In the genomic region with DNA sequence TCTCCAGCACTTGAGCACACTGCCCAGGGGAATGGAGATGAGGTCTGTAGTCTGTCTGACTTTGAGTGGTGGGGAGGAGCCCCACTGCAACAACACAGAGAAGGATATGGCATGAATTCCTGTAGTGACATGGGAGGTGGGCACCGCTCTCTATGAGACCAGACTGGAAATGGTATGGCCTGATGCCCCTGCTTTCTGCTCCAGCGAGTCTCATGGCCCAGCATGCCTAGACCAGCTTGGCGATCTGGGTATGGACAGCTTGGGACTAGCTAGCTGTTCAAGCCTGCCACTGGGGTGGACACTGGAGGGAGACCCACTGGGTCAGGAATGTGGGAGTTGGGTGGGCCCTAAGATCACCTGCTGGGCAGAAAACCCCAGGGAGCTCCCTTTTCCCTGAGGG, we compare ENCODE assay signal across 25 cellular contexts.
DNase-seq lines count a peak whose midpoint lies in the region; ATAC-seq, FAIRE-seq and TF ChIP-seq lines count a peak whose summit lies in the region.
"Had no signal": no experiment of that assay in that cellular context is flagged by ENCODE, and none has a peak within 500 bp of the region (broad histone marks: within the 10 kb centered on the region; RNA-seq: fewer than 3 reads in every experiment).

No MANE protein-coding gene starts in this region.

- H3K36me3 ChIP-seq in kidney (ENCODE audit: control insufficient read depth in 1 of 2, insufficient read depth in 2 of 2, low read length in 2 of 2): no peaks in the 10 kb centered on the region
- H3K36me3 ChIP-seq in neuronal stem cell (replicated peaks in 1 of 2; ENCODE audit: control insufficient read depth in 2 of 2, insufficient read depth in 2 of 2, low read length in 2 of 2): no peaks in the 10 kb centered on the region
- H3K36me3 ChIP-seq in upper lobe of right lung: no peaks in the 10 kb centered on the region
- no peaks in the 10 kb centered on the region for H3K36me3 ChIP-seq in esophagus squamous epithelium
- no peaks in the 10 kb centered on the region for H3K36me3 ChIP-seq in uterus
- H3K36me3 ChIP-seq: BE2C, BLaER1 had no signal

- no peak overlapping the region for H3K4me3 ChIP-seq in kidney (ENCODE audit: low read length in 2 of 2)
- no peak overlapping the region for H3K4me3 ChIP-seq in neuronal stem cell (ENCODE audit: low read length in 2 of 2)
- no peak overlapping the region for H3K4me3 ChIP-seq in upper lobe of right lung
- H3K4me3 ChIP-seq in esophagus squamous epithelium: no peak overlapping the region
- H3K4me3 ChIP-seq in uterus: no peak overlapping the region
- H3K4me3 ChIP-seq: BLaER1 had no signal

- H2BK120ac ChIP-seq in neuronal stem cell (ENCODE audit: low read depth, low read length): no peak overlapping the region

- H3K4me2 ChIP-seq in neuronal stem cell (ENCODE audit: insufficient read depth, low read length, poor library complexity, severe bottlenecking): no peak overlapping the region
- H3K4me2 ChIP-seq: BLaER1 had no signal

- FAIRE-seq in kidney (lab: Jason Lieb, UNC): no peak
- FAIRE-seq: A204.1, GM12891, GM18507 had no signal

- no peak overlapping the region for H3K4ac ChIP-seq in neuronal stem cell (ENCODE audit: low read length)

- TF ChIP-seq POLR2A in esophagus squamous epithelium (IDR thresholded peaks at IDR 0.05): no peak
- no peak for TF ChIP-seq POLR2A in uterus (IDR thresholded peaks at IDR 0.05)

- TF ChIP-seq CTCF in kidney (IDR thresholded peaks at IDR 0.05; ENCODE audit: borderline replicate concordance, extremely low read depth, insufficient read depth) (no peak), upper lobe of right lung (IDR thresholded peaks at IDR 0.05) (no peak), esophagus squamous epithelium (IDR thresholded peaks at IDR 0.05) (no peak), uterus (IDR thresholded peaks at IDR 0.05) (no peak)

- H3K14ac ChIP-seq in neuronal stem cell (ENCODE audit: low read length): no peak overlapping the region

- no peak overlapping the region for H4K8ac ChIP-seq in neuronal stem cell (ENCODE audit: low read depth, low read length)

- no peaks in the 10 kb centered on the region for H3K79me1 ChIP-seq in neuronal stem cell (ENCODE audit: low read depth, low read length)

- H3K9me3 ChIP-seq in kidney (ENCODE audit: control insufficient read depth in 1 of 2, low read length in 2 of 2) (no peaks in the 10 kb centered on the region), neuronal stem cell (replicated peaks in 1 of 2; ENCODE audit: control insufficient read depth in 2 of 2, insufficient read depth in 1 of 2, low read depth in 1 of 2, low read length in 2 of 2) (peaks cover 0 to 6% of the 10 kb centered on the region in 2 donors), upper lobe of right lung (no peaks in the 10 kb centered on the region), esophagus squamous epithelium (no peaks in the 10 kb centered on the region), uterus (no peaks in the 10 kb centered on the region)
- H3K9me3 ChIP-seq: BE2C had no signal

- H2BK5ac ChIP-seq in neuronal stem cell (ENCODE audit: low read length): no peak overlapping the region

- no peak overlapping the region for H2BK15ac ChIP-seq in neuronal stem cell (ENCODE audit: low read length)

- peak; percentile 29 for ATAC-seq in upper lobe of right lung
- no peak for ATAC-seq in GM21717 (IDR thresholded peaks at IDR 0.05; ENCODE audit: unreplicated experiment)

- H3K9ac ChIP-seq in kidney (ENCODE audit: low read length in 2 of 2) (no peak overlapping the region), neuronal stem cell (ENCODE audit: low read depth, low read length, poor library complexity) (no peak overlapping the region)
- H3K9ac ChIP-seq: BLaER1 had no signal

- peak overlapping the region; percentile 6 for H3K18ac ChIP-seq in neuronal stem cell (ENCODE audit: low read length)

- no peaks in the 10 kb centered on the region for H3K4me1 ChIP-seq in kidney (ENCODE audit: control insufficient read depth in 1 of 2, insufficient read depth in 1 of 2, low read depth in 1 of 2, low read length in 2 of 2)
- no peaks in the 10 kb centered on the region for H3K4me1 ChIP-seq in neuronal stem cell (ENCODE audit: control insufficient read depth in 2 of 2, insufficient read depth in 1 of 2, low read depth in 1 of 2, low read length in 2 of 2)
- no peaks in the 10 kb centered on the region for H3K4me1 ChIP-seq in upper lobe of right lung
- peaks cover 0 to 10% (median 0%) of the 10 kb centered on the region in 3 donors for H3K4me1 ChIP-seq in esophagus squamous epithelium
- no peaks in the 10 kb centered on the region for H3K4me1 ChIP-seq in uterus
- H3K4me1 ChIP-seq: BE2C, BLaER1 had no signal

- DNase-seq in kidney (peak; percentile 34), neuronal stem cell (ENCODE audit: low spot score) (no peak), upper lobe of right lung (no peak), esophagus squamous epithelium (lab: John Stamatoyannopoulos, UW) (no peak), uterus (no peak)
- DNase-seq: 8988T; ACHN; BE2C; C1 segment of cervical spinal cord; CD4-positive, alpha-beta memory T cell; CD4-positive, CD25-positive, alpha-beta regulatory T cell; CD8-positive, alpha-beta memory T cell; COR-L47; DMS 273 treated with DMSO at 0.1 percent for 48 hours; DMS153; DMS53; DMS79; DND-41; EL; GDM1 had no signal

- WGBS in neuronal stem cell (ENCODE audit: extremely low coverage in 2 of 2, insufficient read length in 2 of 2, insufficient replicate concordance in 1 of 2), 2 donors: no CpG with 5 or more reads among the region's 3 CpGs
- 88 to 100% methylated on average over 1 to 3 of the region's 3 CpGs for WGBS in esophagus squamous epithelium, 2 donors

- H2AK5ac ChIP-seq in neuronal stem cell (ENCODE audit: low read depth, low read length): peak overlapping the region; percentile 42

- H4K91ac ChIP-seq in neuronal stem cell (ENCODE audit: low read depth, low read length, poor library complexity): no peak overlapping the region

- H3K27me3 ChIP-seq in neuronal stem cell (ENCODE audit: control insufficient read depth in 3 of 3, insufficient read depth in 3 of 3, low read depth in 1 of 3, low read length in 3 of 3) (no peaks in the 10 kb centered on the region), upper lobe of right lung (no peaks in the 10 kb centered on the region), esophagus squamous epithelium (no peaks in the 10 kb centered on the region), uterus (no peaks in the 10 kb centered on the region)
- H3K27me3 ChIP-seq: BE2C, BLaER1 had no signal

- H3K27ac ChIP-seq in kidney (ENCODE audit: low read depth in 2 of 2, low read length in 2 of 2): no peak overlapping the region
- no peak overlapping the region for H3K27ac ChIP-seq in neuronal stem cell (replicated peaks; ENCODE audit: low read length)
- no peak overlapping the region for H3K27ac ChIP-seq in upper lobe of right lung
- no peak overlapping the region for H3K27ac ChIP-seq in esophagus squamous epithelium
- no peak overlapping the region for H3K27ac ChIP-seq in uterus
- H3K27ac ChIP-seq: BLaER1 had no signal

- no peak overlapping the region for H2AFZ ChIP-seq in neuronal stem cell (ENCODE audit: low read length)

- intact Hi-C loops in kidney (cut with DNase I) (no loop called here), upper lobe of right lung (cut with DNase I) (no loop called here), esophagus squamous epithelium (cut with DNase I) (no loop called here), uterus (cut with DNase I; ENCODE audit: low total_unique reads) (no loop called here)

- H2BK12ac ChIP-seq in neuronal stem cell (ENCODE audit: low read length): no peak overlapping the region

- no peak overlapping the region for H3K23ac ChIP-seq in neuronal stem cell (ENCODE audit: low read depth, low read length, poor library complexity)
